1 cellular context compared by ENCODE assay signal in the genomic region with DNA sequence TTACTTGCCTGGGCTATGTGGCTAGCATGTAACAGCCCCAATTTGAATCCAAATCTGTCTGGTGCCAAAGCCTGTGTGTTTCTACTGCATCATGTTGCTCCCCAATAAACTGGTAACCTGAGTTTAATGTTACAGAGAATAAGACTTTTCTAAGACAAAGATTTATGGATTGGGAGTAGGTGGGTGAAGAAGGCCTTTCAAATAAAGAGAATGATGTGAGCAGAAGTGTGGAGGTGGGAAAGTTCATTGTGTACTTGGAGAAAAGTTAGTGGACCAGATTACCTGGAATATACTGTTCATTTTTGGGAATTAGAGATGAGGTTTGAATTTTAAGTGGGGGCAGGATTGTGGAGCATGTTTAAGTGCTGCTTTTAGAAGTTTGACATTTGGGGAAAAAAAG.
TF ChIP-seq lines count a peak whose summit lies in the region.

No MANE protein-coding gene starts in this region.

TF ChIP-seq in IMR-90, 13 proteins besides CTCF, POLR2A, EP300 and RAD21:
- TF ChIP-seq CEBPB (IDR thresholded peaks at IDR 0.05; ENCODE audit: low read depth, low read length) = no peak
- no peak for TF ChIP-seq SMC3 (IDR thresholded peaks at IDR 0.05; ENCODE audit: low read depth, low read length)
- TF ChIP-seq BHLHE40 (IDR thresholded peaks at IDR 0.05; ENCODE audit: low read depth, low read length) = no peak
- no peak for TF ChIP-seq NFE2L2 (IDR thresholded peaks at IDR 0.05; ENCODE audit: low read depth, low read length)
- TF ChIP-seq CHD1 (IDR thresholded peaks at IDR 0.05; ENCODE audit: low read depth, low read length) = no peak
- no peak for TF ChIP-seq FOS (IDR thresholded peaks at IDR 0.05; ENCODE audit: low read depth, low read length)
- no peak for TF ChIP-seq MAFK (IDR thresholded peaks at IDR 0.05; ENCODE audit: low read depth, low read length)
- TF ChIP-seq USF2 (IDR thresholded peaks at IDR 0.05; ENCODE audit: low read depth, low read length) = no peak
- TF ChIP-seq RCOR1 (IDR thresholded peaks at IDR 0.05; ENCODE audit: insufficient replicate concordance, low read length) = no peak
- no peak for TF ChIP-seq MXI1 (IDR thresholded peaks at IDR 0.05; ENCODE audit: borderline replicate concordance, low read depth, low read length)
- TF ChIP-seq MAZ (IDR thresholded peaks at IDR 0.05; ENCODE audit: borderline replicate concordance, low read depth, low read length) = no peak
- no peak for TF ChIP-seq RFX5 (IDR thresholded peaks at IDR 0.05; ENCODE audit: low read depth, low read length)
- TF ChIP-seq, protein P1, sequence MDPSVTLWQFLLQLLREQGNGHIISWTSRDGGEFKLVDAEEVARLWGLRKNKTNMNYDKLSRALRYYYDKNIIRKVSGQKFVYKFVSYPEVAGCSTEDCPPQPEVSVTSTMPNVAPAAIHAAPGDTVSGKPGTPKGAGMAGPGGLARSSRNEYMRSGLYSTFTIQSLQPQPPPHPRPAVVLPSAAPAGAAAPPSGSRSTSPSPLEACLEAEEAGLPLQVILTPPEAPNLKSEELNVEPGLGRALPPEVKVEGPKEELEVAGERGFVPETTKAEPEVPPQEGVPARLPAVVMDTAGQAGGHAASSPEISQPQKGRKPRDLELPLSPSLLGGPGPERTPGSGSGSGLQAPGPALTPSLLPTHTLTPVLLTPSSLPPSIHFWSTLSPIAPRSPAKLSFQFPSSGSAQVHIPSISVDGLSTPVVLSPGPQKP (IDR thresholded peaks at IDR 0.05; ENCODE audit: borderline replicate concordance, low read depth, low read length) = no peak
